ENCODE assay signal across 15 cellular contexts in genomic region chr13:51122868-51123267, GRCh38. TPM values are rescaled to one million over a fixed set of nuclear protein-coding genes. Genes with fewer than 3 reads are reported as not detected.
DNase-seq lines count a peak whose midpoint lies in the region; ATAC-seq, FAIRE-seq and TF ChIP-seq lines count a peak whose summit lies in the region.
"Had no signal": no experiment of that assay in that cellular context is flagged by ENCODE, and none has a peak within 500 bp of the region (broad histone marks: within the 10 kb centered on the region; RNA-seq: fewer than 3 reads in every experiment).

No MANE protein-coding gene starts in this region.

- H3K4me3 Mint-ChIP-seq in activated T-helper 17 cell treated with anti-CD3 and anti-CD28 coated beads, Interleukin-2, amount 50 U/mL, for 72 hours, result no peak overlapping the region
- H3K4me3 Mint-ChIP-seq: activated naive CD8-positive, alpha-beta T cell had no signal

- peak; percentile 44 for ATAC-seq in GM18870 (IDR thresholded peaks at IDR 0.05; ENCODE audit: unreplicated experiment)
- ATAC-seq in activated T-helper 17 cell treated with anti-CD3 and anti-CD28 coated beads, Interleukin-2, amount 50 U/mL, for 72 hours (replicated peaks), result peak; percentile 87
- no peak for ATAC-seq in HG03342 (IDR thresholded peaks at IDR 0.05; ENCODE audit: unreplicated experiment)
- ATAC-seq: psoas muscle had no signal

- FAIRE-seq in D721Med (lab: Jason Lieb, UNC), result peak; percentile 92
- FAIRE-seq: colon, GM12891, H1 had no signal

- no peak for TF ChIP-seq CTCF in D721Med (IDR thresholded peaks at IDR 0.05; ENCODE audit: insufficient read depth, missing control alignments)

- peaks cover 1% of the 10 kb centered on the region for H3K9me3 Mint-ChIP-seq in activated T-helper 17 cell treated with anti-CD3 and anti-CD28 coated beads, Interleukin-2, amount 50 U/mL, for 72 hours

- peaks cover 16% of the 10 kb centered on the region for H3K27me3 Mint-ChIP-seq in activated T-helper 17 cell treated with anti-CD3 and anti-CD28 coated beads, Interleukin-2, amount 50 U/mL, for 72 hours

- in situ Hi-C loops in ACHN (cut with HindIII; ENCODE audit: low pct_ligation_motif_present, low pct_unique_long_range_greater_than_20kb, low sequenced_read_pairs), result no loop called here

- H3K27ac Mint-ChIP-seq in activated T-helper 17 cell treated with anti-CD3 and anti-CD28 coated beads, Interleukin-2, amount 50 U/mL, for 72 hours, result peak overlapping the region; percentile 47
- H3K27ac Mint-ChIP-seq: activated naive CD8-positive, alpha-beta T cell had no signal

- no peaks in the 10 kb centered on the region for H3K36me3 Mint-ChIP-seq in activated T-helper 17 cell treated with anti-CD3 and anti-CD28 coated beads, Interleukin-2, amount 50 U/mL, for 72 hours (ENCODE audit: low read depth)

- DNase-seq in D721Med (ENCODE audit: insufficient read length, low spot score), result no peak
- peak; percentile 67 for DNase-seq in renal cortical epithelial cell (ENCODE audit: low read depth)
- DNase-seq in NCI-H524 (lab: John Stamatoyannopoulos, UW), result no peak
- no peak for DNase-seq in ACHN
- DNase-seq: psoas muscle, thyroid gland had no signal

- peaks cover 14% of the 10 kb centered on the region for H3K4me1 Mint-ChIP-seq in activated T-helper 17 cell treated with anti-CD3 and anti-CD28 coated beads, Interleukin-2, amount 50 U/mL, for 72 hours

RNA-seq across cellular contexts. Expression of gene C13orf42, which starts 11.8 kb away (rescaled TPM):
- total RNA-seq in activated T-helper 17 cell treated with anti-CD3 and anti-CD28 coated beads, Interleukin-2, amount 50 U/mL, for 72 hours, result not detected
- not detected in 2 replicates for total RNA-seq in renal cortical epithelial cell
- total RNA-seq: HT1080, psoas muscle, SJCRH30, thyroid gland had no signal
